In the genomic region with DNA sequence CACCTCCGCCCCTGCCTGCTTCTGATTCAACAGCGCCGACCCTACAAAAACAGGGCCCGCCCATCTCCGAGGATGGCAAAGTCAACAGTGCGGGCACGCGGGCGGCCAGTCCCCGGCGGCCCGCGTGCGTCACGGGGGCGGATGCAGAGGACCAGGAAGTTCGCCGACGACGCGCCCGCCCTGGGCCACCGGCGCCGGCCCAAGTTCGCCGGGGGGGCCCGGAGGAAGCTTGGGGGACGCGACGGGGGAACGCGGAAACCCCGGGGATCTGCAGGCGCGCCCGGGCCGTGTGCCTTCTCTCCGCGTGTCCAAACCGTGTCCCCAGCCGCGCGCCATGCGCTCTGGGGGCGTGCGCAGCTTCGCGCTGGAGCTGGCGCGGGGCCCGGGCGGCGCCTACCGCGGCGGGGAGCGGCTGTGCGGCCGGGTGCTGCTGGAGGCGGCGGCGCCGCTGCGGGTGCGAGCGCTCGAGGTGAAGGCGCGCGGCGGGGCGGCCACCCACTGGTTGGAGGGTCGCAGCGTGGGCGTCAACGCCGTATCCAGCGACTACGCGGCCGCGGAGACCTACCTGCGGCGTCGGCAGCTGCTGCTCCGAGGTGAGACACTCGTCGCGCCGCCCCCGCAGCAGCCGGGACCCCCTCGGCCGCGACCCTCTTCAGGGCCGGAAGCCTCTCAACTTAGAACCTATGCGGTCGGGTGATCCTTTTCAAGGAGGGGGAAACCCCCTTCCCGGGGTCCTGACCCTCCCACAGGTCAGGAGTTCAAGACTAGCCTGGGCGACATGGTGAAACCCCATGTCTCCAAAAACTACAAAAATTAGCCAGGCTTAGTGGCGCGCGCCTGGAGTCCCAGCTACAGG, we compare ENCODE assay signal across 1 cellular context.
TF ChIP-seq lines count a peak whose summit lies in the region.

No MANE protein-coding gene starts in this region.

TF ChIP-seq in HEK293, 187 proteins besides CTCF, POLR2A, EP300 and RAD21 (continued from another document and continues in another):
- peak; percentile 93 for TF ChIP-seq ZBTB26 (tag by site-specific recombination; optimal IDR thresholded peaks at IDR 0.05)
- peak; percentile 21; the same call in 1 of the 2 replicates for TF ChIP-seq ZBTB11 (tag by site-specific recombination; conservative IDR thresholded peaks at IDR 0.05; ENCODE audit: low read depth)
- no peak for TF ChIP-seq ZNF138 (tag by site-specific recombination; IDR thresholded peaks at IDR 0.05; ENCODE audit: borderline replicate concordance)
- TF ChIP-seq ZBTB7A (tag by site-specific recombination; IDR thresholded peaks at IDR 0.05; ENCODE audit: low read depth), result peak; percentile 19; the same call in 1 of the 2 replicates
- TF ChIP-seq YY1 (tag by site-specific recombination; IDR thresholded peaks at IDR 0.05), result peak; percentile 76
- TF ChIP-seq ZNF76 (tag by site-specific recombination; IDR thresholded peaks at IDR 0.05; ENCODE audit: borderline replicate concordance, low read depth), result peak; percentile 51; the same call in 1 of the 2 replicates
- TF ChIP-seq SP3 (tag by site-specific recombination; IDR thresholded peaks at IDR 0.05), result peak; percentile 37; the same call in 1 of the 2 replicates
- TF ChIP-seq, protein P1, sequence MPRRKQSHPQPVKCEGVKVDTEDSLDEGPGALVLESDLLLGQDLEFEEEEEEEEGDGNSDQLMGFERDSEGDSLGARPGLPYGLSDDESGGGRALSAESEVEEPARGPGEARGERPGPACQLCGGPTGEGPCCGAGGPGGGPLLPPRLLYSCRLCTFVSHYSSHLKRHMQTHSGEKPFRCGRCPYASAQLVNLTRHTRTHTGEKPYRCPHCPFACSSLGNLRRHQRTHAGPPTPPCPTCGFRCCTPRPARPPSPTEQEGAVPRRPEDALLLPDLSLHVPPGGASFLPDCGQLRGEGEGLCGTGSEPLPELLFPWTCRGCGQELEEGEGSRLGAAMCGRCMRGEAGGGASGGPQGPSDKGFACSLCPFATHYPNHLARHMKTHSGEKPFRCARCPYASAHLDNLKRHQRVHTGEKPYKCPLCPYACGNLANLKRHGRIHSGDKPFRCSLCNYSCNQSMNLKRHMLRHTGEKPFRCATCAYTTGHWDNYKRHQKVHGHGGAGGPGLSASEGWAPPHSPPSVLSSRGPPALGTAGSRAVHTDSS (tag by site-specific recombination; IDR thresholded peaks at IDR 0.05), result no peak; the same call in 1 of the 2 replicates
- peak; percentile 69 for TF ChIP-seq ZNF341 (tag by site-specific recombination; IDR thresholded peaks at IDR 0.05; ENCODE audit: low read depth)
- TF ChIP-seq ZBTB8A (tag by site-specific recombination; IDR thresholded peaks at IDR 0.05), result peak; percentile 49
- TF ChIP-seq, protein P2, sequence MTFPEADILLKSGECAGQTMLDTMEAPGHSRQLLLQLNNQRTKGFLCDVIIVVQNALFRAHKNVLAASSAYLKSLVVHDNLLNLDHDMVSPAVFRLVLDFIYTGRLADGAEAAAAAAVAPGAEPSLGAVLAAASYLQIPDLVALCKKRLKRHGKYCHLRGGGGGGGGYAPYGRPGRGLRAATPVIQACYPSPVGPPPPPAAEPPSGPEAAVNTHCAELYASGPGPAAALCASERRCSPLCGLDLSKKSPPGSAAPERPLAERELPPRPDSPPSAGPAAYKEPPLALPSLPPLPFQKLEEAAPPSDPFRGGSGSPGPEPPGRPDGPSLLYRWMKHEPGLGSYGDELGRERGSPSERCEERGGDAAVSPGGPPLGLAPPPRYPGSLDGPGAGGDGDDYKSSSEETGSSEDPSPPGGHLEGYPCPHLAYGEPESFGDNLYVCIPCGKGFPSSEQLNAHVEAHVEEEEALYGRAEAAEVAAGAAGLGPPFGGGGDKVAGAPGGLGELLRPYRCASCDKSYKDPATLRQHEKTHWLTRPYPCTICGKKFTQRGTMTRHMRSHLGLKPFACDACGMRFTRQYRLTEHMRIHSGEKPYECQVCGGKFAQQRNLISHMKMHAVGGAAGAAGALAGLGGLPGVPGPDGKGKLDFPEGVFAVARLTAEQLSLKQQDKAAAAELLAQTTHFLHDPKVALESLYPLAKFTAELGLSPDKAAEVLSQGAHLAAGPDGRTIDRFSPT (tag by site-specific recombination; IDR thresholded peaks at IDR 0.05), result peak; percentile 27; the same call in 1 of the 2 replicates
- TF ChIP-seq ZSCAN23 (tag by site-specific recombination; IDR thresholded peaks at IDR 0.05), result no peak
- TF ChIP-seq ZNF677 (tag by site-specific recombination; IDR thresholded peaks at IDR 0.05), result peak; percentile 4; the same call in 1 of the 2 replicates
- TF ChIP-seq, protein P3, sequence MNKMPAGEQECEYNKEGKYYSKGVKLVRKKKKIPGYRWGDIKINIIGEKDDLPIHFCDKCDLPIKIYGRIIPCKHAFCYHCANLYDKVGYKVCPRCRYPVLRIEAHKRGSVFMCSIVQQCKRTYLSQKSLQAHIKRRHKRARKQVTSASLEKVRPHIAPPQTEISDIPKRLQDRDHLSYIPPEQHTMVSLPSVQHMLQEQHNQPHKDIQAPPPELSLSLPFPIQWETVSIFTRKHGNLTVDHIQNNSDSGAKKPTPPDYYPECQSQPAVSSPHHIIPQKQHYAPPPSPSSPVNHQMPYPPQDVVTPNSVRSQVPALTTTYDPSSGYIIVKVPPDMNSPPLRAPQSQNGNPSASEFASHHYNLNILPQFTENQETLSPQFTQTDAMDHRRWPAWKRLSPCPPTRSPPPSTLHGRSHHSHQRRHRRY (tag by site-specific recombination; IDR thresholded peaks at IDR 0.05), result no peak
- no peak for TF ChIP-seq ZNF350 (tag by site-specific recombination; IDR thresholded peaks at IDR 0.05)
- no peak for TF ChIP-seq ZBTB49 (tag by site-specific recombination; IDR thresholded peaks at IDR 0.05; ENCODE audit: low read depth)
- TF ChIP-seq ZNF843 (tag by site-specific recombination; IDR thresholded peaks at IDR 0.05), result no peak
- TF ChIP-seq, protein P4, sequence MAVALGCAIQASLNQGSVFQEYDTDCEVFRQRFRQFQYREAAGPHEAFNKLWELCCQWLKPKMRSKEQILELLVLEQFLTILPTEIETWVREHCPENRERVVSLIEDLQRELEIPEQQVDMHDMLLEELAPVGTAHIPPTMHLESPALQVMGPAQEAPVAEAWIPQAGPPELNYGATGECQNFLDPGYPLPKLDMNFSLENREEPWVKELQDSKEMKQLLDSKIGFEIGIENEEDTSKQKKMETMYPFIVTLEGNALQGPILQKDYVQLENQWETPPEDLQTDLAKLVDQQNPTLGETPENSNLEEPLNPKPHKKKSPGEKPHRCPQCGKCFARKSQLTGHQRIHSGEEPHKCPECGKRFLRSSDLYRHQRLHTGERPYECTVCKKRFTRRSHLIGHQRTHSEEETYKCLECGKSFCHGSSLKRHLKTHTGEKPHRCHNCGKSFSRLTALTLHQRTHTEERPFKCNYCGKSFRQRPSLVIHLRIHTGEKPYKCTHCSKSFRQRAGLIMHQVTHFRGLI (tag by site-specific recombination; IDR thresholded peaks at IDR 0.05), result 0 out of 2 replicates have a peak, but pooled peaks have one; percentile 25
- peak; percentile 81; the same call in 1 of the 2 replicates for TF ChIP-seq ZNF335 (tag by site-specific recombination; conservative IDR thresholded peaks at IDR 0.05)
- TF ChIP-seq ZNF785 (tag by site-specific recombination; IDR thresholded peaks at IDR 0.05), result no peak
- TF ChIP-seq SP7 (tag by site-specific recombination; IDR thresholded peaks at IDR 0.05), result 0 out of 2 replicates have a peak, but pooled peaks have one; percentile 21
- no peak for TF ChIP-seq ZNF747 (tag by site-specific recombination; IDR thresholded peaks at IDR 0.05)
- TF ChIP-seq ZNF701 (tag by site-specific recombination; IDR thresholded peaks at IDR 0.05), result no peak
- no peak for TF ChIP-seq ZNF518A (tag by site-specific recombination; conservative IDR thresholded peaks at IDR 0.05; ENCODE audit: low read depth)
- TF ChIP-seq ZNF157 (tag by site-specific recombination; IDR thresholded peaks at IDR 0.05), result no peak
- TF ChIP-seq, protein P5, sequence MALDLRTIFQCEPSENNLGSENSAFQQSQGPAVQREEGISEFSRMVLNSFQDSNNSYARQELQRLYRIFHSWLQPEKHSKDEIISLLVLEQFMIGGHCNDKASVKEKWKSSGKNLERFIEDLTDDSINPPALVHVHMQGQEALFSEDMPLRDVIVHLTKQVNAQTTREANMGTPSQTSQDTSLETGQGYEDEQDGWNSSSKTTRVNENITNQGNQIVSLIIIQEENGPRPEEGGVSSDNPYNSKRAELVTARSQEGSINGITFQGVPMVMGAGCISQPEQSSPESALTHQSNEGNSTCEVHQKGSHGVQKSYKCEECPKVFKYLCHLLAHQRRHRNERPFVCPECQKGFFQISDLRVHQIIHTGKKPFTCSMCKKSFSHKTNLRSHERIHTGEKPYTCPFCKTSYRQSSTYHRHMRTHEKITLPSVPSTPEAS (tag by site-specific recombination; IDR thresholded peaks at IDR 0.05), result no peak
- TF ChIP-seq ZFP3 (tag by site-specific recombination; IDR thresholded peaks at IDR 0.05; ENCODE audit: low read depth), result no peak
